ENCODE assay signal across 1 cellular context in genomic region chr12:44031472-44032185, GRCh38.
TF ChIP-seq lines count a peak whose summit lies in the region.

No MANE protein-coding gene starts in this region.

TF ChIP-seq in IMR-90, 13 proteins besides CTCF, POLR2A, EP300 and RAD21 (continued from another document):
- TF ChIP-seq, protein P1, sequence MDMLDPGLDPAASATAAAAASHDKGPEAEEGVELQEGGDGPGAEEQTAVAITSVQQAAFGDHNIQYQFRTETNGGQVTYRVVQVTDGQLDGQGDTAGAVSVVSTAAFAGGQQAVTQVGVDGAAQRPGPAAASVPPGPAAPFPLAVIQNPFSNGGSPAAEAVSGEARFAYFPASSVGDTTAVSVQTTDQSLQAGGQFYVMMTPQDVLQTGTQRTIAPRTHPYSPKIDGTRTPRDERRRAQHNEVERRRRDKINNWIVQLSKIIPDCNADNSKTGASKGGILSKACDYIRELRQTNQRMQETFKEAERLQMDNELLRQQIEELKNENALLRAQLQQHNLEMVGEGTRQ (IDR thresholded peaks at IDR 0.05; ENCODE audit: low read depth, low read length) = no peak
- no peak for TF ChIP-seq FOS (IDR thresholded peaks at IDR 0.05; ENCODE audit: low read depth, low read length)
